Comparison of ENCODE assay signal across 1 cellular context in the genomic region with DNA sequence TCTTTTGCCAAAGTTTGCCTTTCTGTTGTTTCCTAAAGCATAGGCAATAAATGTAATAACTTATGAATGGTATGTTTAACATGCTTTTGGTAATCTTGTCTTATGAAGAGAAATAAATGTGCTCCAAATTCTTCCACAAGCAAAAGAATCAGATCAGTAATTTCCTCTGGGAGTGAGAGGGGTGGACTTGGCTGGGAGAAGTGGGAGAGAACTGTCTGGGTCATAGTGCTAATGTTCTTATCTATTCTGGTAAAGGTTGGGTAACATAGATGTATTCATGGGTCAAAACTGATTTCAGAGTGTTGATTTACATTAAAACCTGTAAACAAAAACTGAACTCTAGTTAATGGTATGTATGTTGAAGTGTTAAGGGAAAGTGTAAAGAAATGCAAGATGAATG.
TF ChIP-seq lines count a peak whose summit lies in the region.

No MANE protein-coding gene starts in this region.

TF ChIP-seq in IMR-90, 13 proteins besides CTCF, POLR2A, EP300 and RAD21 (continued from another document):
- TF ChIP-seq MAFK (IDR thresholded peaks at IDR 0.05; ENCODE audit: low read depth, low read length) (no peak), MAZ (IDR thresholded peaks at IDR 0.05; ENCODE audit: borderline replicate concordance, low read depth, low read length) (no peak), BHLHE40 (IDR thresholded peaks at IDR 0.05; ENCODE audit: low read depth, low read length) (no peak)
- TF ChIP-seq, protein P1, sequence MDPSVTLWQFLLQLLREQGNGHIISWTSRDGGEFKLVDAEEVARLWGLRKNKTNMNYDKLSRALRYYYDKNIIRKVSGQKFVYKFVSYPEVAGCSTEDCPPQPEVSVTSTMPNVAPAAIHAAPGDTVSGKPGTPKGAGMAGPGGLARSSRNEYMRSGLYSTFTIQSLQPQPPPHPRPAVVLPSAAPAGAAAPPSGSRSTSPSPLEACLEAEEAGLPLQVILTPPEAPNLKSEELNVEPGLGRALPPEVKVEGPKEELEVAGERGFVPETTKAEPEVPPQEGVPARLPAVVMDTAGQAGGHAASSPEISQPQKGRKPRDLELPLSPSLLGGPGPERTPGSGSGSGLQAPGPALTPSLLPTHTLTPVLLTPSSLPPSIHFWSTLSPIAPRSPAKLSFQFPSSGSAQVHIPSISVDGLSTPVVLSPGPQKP (IDR thresholded peaks at IDR 0.05; ENCODE audit: borderline replicate concordance, low read depth, low read length): no peak
